In the genomic region with DNA sequence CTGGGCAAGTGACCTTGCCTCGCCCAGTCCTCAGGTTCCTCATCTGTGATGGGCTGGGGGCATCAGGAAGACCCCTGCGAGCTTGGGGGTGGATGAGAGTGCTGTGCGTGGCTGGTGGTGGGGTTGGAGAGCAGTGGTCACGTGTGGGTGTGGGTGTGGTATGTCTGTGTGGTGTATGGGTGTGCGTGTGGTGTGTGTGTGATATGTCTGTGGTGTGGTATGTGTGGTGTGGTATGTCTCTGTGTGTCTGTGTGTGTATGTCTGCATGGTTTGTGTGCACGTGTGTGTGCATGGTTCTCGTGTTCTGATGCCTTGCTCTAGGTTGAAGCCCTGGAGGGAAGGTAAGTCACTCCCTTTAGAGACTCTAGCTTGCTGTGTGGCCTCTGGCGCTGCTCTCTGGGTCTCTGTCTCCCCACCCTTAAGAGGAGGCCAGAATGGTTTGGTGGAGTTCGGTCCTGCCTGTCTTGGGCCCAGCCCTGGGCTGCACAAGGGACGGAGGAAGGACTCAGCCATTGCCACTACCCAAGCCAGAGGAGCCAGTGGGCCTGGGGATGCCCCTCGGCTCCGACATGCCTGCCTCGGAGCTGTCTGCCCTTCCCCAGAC, we compare ENCODE assay signal across 12 cellular contexts.
DNase-seq lines count a peak whose midpoint lies in the region; ATAC-seq, FAIRE-seq and TF ChIP-seq lines count a peak whose summit lies in the region.
"Had no signal": no experiment of that assay in that cellular context is flagged by ENCODE, and none has a peak within 500 bp of the region (broad histone marks: within the 10 kb centered on the region; RNA-seq: fewer than 3 reads in every experiment).

No MANE protein-coding gene starts in this region.

- BruUV-seq in MCF 10A (replicated peaks; lab: Mats Ljungman, UMichigan) (no TSS peak), K562 (replicated peaks; lab: Mats Ljungman, UMichigan) (no TSS peak)

- H3K27me3 Mint-ChIP-seq in MCF 10A (ENCODE audit: insufficient read depth, unreplicated experiment) = no peaks in the 10 kb centered on the region
- peaks cover 11% of the 10 kb centered on the region for H3K27me3 Mint-ChIP-seq in nephron (ENCODE audit: low read depth)
- H3K27me3 Mint-ChIP-seq in progenitor cell of endocrine pancreas = no peaks in the 10 kb centered on the region
- H3K27me3 Mint-ChIP-seq: activated CD4-positive, alpha-beta T cell treated with anti-CD3 and anti-CD28 coated beads for 36 hours had no signal

- H3K36me3 ChIP-seq in breast epithelium (no peaks in the 10 kb centered on the region), K562 (ENCODE audit: control insufficient read depth, insufficient read depth, low read length) (no peaks in the 10 kb centered on the region), tibial nerve (peaks cover 0 to 49% (median 7%) of the 10 kb centered on the region in 3 donors), aorta (ENCODE audit: control insufficient read depth in 1 of 2, insufficient read depth in 2 of 2, low read length in 1 of 2) (no peaks in the 10 kb centered on the region), tibial artery (peaks cover 16 to 59% (median 44%) of the 10 kb centered on the region in 3 donors)

- H3K27ac Mint-ChIP-seq in MCF 10A (ENCODE audit: low read depth, unreplicated experiment) = peak overlapping the region; percentile 50
- peak overlapping the region; percentile 40 to 66 (median 60) for H3K27ac Mint-ChIP-seq in nephron
- H3K27ac Mint-ChIP-seq in progenitor cell of endocrine pancreas = no peak overlapping the region
- H3K27ac Mint-ChIP-seq: activated CD4-positive, alpha-beta T cell treated with anti-CD3 and anti-CD28 coated beads for 36 hours had no signal

- peaks cover 22% of the 10 kb centered on the region for H3K4me1 Mint-ChIP-seq in MCF 10A (ENCODE audit: insufficient read depth, unreplicated experiment)
- peaks cover 24% of the 10 kb centered on the region for H3K4me1 Mint-ChIP-seq in nephron
- no peaks in the 10 kb centered on the region for H3K4me1 Mint-ChIP-seq in progenitor cell of endocrine pancreas (ENCODE audit: low read depth)
- H3K4me1 Mint-ChIP-seq: activated CD4-positive, alpha-beta T cell treated with anti-CD3 and anti-CD28 coated beads for 36 hours had no signal

- H3K4me3 ChIP-seq in breast epithelium (no peak overlapping the region), K562 (no peak overlapping the region), tibial nerve (no peak overlapping the region), aorta (ENCODE audit: low read length in 2 of 2) (no peak overlapping the region), tibial artery (no peak overlapping the region)
- H3K4me3 ChIP-seq: upper lobe of right lung had no signal

- peaks cover 10% of the 10 kb centered on the region for H3K9me1 ChIP-seq in K562 (ENCODE audit: control insufficient read depth, insufficient read depth, low read length)

- H3K4me2 ChIP-seq in K562 (ENCODE audit: insufficient read depth, low read length) = no peak overlapping the region

- no peak for FAIRE-seq in K562 (lab: Jason Lieb, UNC)

- H3K4me3 Mint-ChIP-seq in MCF 10A (ENCODE audit: unreplicated experiment) (no peak overlapping the region), nephron (peak overlapping the region in 1 of 3 experiments; percentile 28), progenitor cell of endocrine pancreas (ENCODE audit: low read depth) (no peak overlapping the region)
- H3K4me3 Mint-ChIP-seq: activated CD4-positive, alpha-beta T cell treated with anti-CD3 and anti-CD28 coated beads for 36 hours had no signal

- TF ChIP-seq RAD21 in K562 (CRISPR knock-in tag; conservative IDR thresholded peaks at IDR 0.05 in 1 of 2, IDR thresholded peaks at IDR 0.05 in 1 of 2) = no peak

- H3K9ac ChIP-seq in K562 (ENCODE audit: insufficient read depth in 1 of 2, low read depth in 2 of 2, low read length in 2 of 2) = no peak overlapping the region; a peak in 1 of 4 replicates

- ATAC-seq in K562 (no peak), aorta (ENCODE audit: low FRiP score) (no peak)
- ATAC-seq: activated CD4-positive, alpha-beta T cell treated with anti-CD3 and anti-CD28 coated beads for 36 hours had no signal

- peaks cover 65% of the 10 kb centered on the region for H3K36me3 Mint-ChIP-seq in MCF 10A (ENCODE audit: insufficient read depth, unreplicated experiment)
- H3K36me3 Mint-ChIP-seq in nephron (ENCODE audit: low read depth) = peaks cover 5% of the 10 kb centered on the region
- peaks cover 1% of the 10 kb centered on the region for H3K36me3 Mint-ChIP-seq in progenitor cell of endocrine pancreas (ENCODE audit: insufficient read depth)
- H3K36me3 Mint-ChIP-seq: naive B cell had no signal

- POLR2A ChIA-PET in MCF 10A (lab: Yijun Ruan, JAX) = interaction anchor here (1.0 to 2.8 kb wide), 6 partner anchors 20 to 58 kb away, joined by 3 to 19 read pairs (median 4); no protein-coding TSS in a partner anchor
- POLR2A ChIA-PET in K562 (lab: Yijun Ruan, JAX) = no interaction called here

- TF ChIP-seq POLR2A in breast epithelium (IDR thresholded peaks at IDR 0.05) (no peak), K562 (conservative IDR thresholded peaks at IDR 0.05) (no peak), tibial nerve (IDR thresholded peaks at IDR 0.05) (no peak)

- TF ChIP-seq CTCF in MCF 10A (IDR thresholded peaks at IDR 0.05; ENCODE audit: unreplicated experiment) = no peak
- no peak for TF ChIP-seq CTCF in breast epithelium (IDR thresholded peaks at IDR 0.05)
- TF ChIP-seq CTCF in K562 (IDR thresholded peaks at IDR 0.05 in 2 of 3, conservative IDR thresholded peaks at IDR 0.05 in 1 of 3; ENCODE audit: insufficient read depth in 2 of 3, low read depth in 1 of 3, low read length in 3 of 3) = no peak
- no peak for TF ChIP-seq CTCF in nephron (IDR thresholded peaks at IDR 0.05; ENCODE audit: unreplicated experiment in 3 of 3)
- TF ChIP-seq CTCF in tibial nerve (IDR thresholded peaks at IDR 0.05) = no peak
- no peak for TF ChIP-seq CTCF in tibial artery (IDR thresholded peaks at IDR 0.05)
- no peak for TF ChIP-seq CTCF in progenitor cell of endocrine pancreas (IDR thresholded peaks at IDR 0.05; ENCODE audit: unreplicated experiment)

- DNase-seq in MCF 10A (ENCODE audit: unreplicated experiment) = no peak
- DNase-seq in breast epithelium (ENCODE audit: low spot score in 2 of 2) = no peak
- DNase-seq in K562 (ENCODE audit: extremely low read depth in 1 of 4, low spot score in 3 of 4) = no peak
- no peak for DNase-seq in tibial nerve (ENCODE audit: low spot score in 2 of 2)
- DNase-seq in aorta = no peak
- no peak for DNase-seq in tibial artery
- DNase-seq in progenitor cell of endocrine pancreas (ENCODE audit: low spot score, unreplicated experiment) = no peak
- DNase-seq: activated CD4-positive, alpha-beta T cell treated with anti-CD3 and anti-CD28 coated beads for 36 hours; DMS 273 treated with DMSO at 0.1 percent for 48 hours; naive B cell had no signal

- no peaks in the 10 kb centered on the region for H3K79me2 ChIP-seq in K562 (ENCODE audit: control insufficient read depth, insufficient read depth, low read length)

- H3K9me3 ChIP-seq in breast epithelium = no peaks in the 10 kb centered on the region
- no peaks in the 10 kb centered on the region for H3K9me3 ChIP-seq in K562 (replicated peaks; ENCODE audit: control insufficient read depth, insufficient read depth, low read depth, low read length)
- H3K9me3 ChIP-seq in tibial nerve = no peaks in the 10 kb centered on the region
- H3K9me3 ChIP-seq in aorta (ENCODE audit: control insufficient read depth, low read length) = no peaks in the 10 kb centered on the region
- no peaks in the 10 kb centered on the region for H3K9me3 ChIP-seq in tibial artery
- H3K9me3 ChIP-seq: upper lobe of right lung had no signal

- H3K9me3 Mint-ChIP-seq in MCF 10A (ENCODE audit: unreplicated experiment) = no peaks in the 10 kb centered on the region
- no peaks in the 10 kb centered on the region for H3K9me3 Mint-ChIP-seq in nephron
- no peaks in the 10 kb centered on the region for H3K9me3 Mint-ChIP-seq in progenitor cell of endocrine pancreas (ENCODE audit: low read depth)
- H3K9me3 Mint-ChIP-seq: naive B cell had no signal

- H3K4me1 ChIP-seq in breast epithelium = peaks cover 8 to 22% of the 10 kb centered on the region in 2 donors
- H3K4me1 ChIP-seq in K562 (replicated peaks in 1 of 2; ENCODE audit: control insufficient read depth in 2 of 2, insufficient read depth in 2 of 2, low read length in 2 of 2) = peaks cover 7 to 67% of the 10 kb centered on the region in 2 experiments
- peaks cover 0 to 92% (median 55%) of the 10 kb centered on the region in 4 donors for H3K4me1 ChIP-seq in tibial nerve
- H3K4me1 ChIP-seq in aorta (ENCODE audit: control insufficient read depth in 1 of 2, insufficient read depth in 2 of 2, low read length in 2 of 2) = no peaks in the 10 kb centered on the region
- peaks cover 0 to 63% (median 45%) of the 10 kb centered on the region in 4 donors for H3K4me1 ChIP-seq in tibial artery

- 72% methylated on average over 12 of the region's 13 CpGs for WGBS in K562 (ENCODE audit: insufficient coverage, low coverage, missing lambda C conversion rate)
- WGBS in tibial nerve, 2 donors = 80 to 83% methylated on average over 8 to 13 of the region's 13 CpGs
- WGBS in aorta, 2 donors = 85 to 88% methylated on average over 13 of the region's 13 CpGs

- no peak overlapping the region for H2AFZ ChIP-seq in K562 (ENCODE audit: low read depth, low read length)

- intact Hi-C loops in MCF 10A (cut with micrococcal nuclease) (no loop called here), breast epithelium (cut with DNase I; ENCODE audit: low total_unique reads) (no loop called here), K562 (cut with micrococcal nuclease) (no loop called here), aorta (cut with DNase I) (loop anchor here in 1 of 2 donors (2.0 kb wide), 1 partner anchor 22 kb away; no protein-coding TSS in a partner anchor), tibial artery (cut with DNase I; ENCODE audit: low total_unique reads) (no loop called here)

- in situ Hi-C loops in K562 (cut with MboI) = no loop called here

- H3K27ac ChIP-seq in breast epithelium = peak overlapping the region in 1 of 2 donors; percentile 2
- H3K27ac ChIP-seq in K562 (ENCODE audit: extremely low read depth, low read depth, low read length) = no peak overlapping the region
- peak overlapping the region in 3 of 4 donors; percentile 24 to 83 (median 71) for H3K27ac ChIP-seq in tibial nerve
- H3K27ac ChIP-seq in aorta (ENCODE audit: low read depth in 1 of 2, low read length in 2 of 2) = no peak overlapping the region
- no peak overlapping the region for H3K27ac ChIP-seq in tibial artery
- H3K27ac ChIP-seq: upper lobe of right lung had no signal

- CTCF ChIA-PET in MCF 10A (lab: Yijun Ruan, JAX) (interaction anchor here (0.5 to 2.6 kb wide), 5 partner anchors 14 to 243 kb away, joined by 3 to 15 read pairs (median 3); no protein-coding TSS in a partner anchor), K562 (lab: Yijun Ruan, JAX; ENCODE audit: low intra/inter-chr PET ratio) (no interaction called here)

- no peaks in the 10 kb centered on the region for H3K27me3 ChIP-seq in breast epithelium
- H3K27me3 ChIP-seq in K562 (ENCODE audit: control insufficient read depth in 2 of 2, insufficient read depth in 2 of 2, low read length in 2 of 2) = no peaks in the 10 kb centered on the region
- no peaks in the 10 kb centered on the region for H3K27me3 ChIP-seq in tibial nerve
- H3K27me3 ChIP-seq in aorta (ENCODE audit: control insufficient read depth in 1 of 2, insufficient read depth in 2 of 2, low read length in 1 of 2) = no peaks in the 10 kb centered on the region
- H3K27me3 ChIP-seq in tibial artery = no peaks in the 10 kb centered on the region
- H3K27me3 ChIP-seq: upper lobe of right lung had no signal

- no peak for TF ChIP-seq EP300 in K562 (IDR thresholded peaks at IDR 0.05; ENCODE audit: low read length)
- TF ChIP-seq EP300 in tibial nerve (IDR thresholded peaks at IDR 0.05) = no peak

- peaks cover 32% of the 10 kb centered on the region for H4K20me1 ChIP-seq in K562 (replicated peaks; ENCODE audit: control insufficient read depth, insufficient read depth, low read length)

Comparison
In these comparisons a context has a peak if more than half of its experiments do, and no peak if none do; other contexts are left out.
1. H3K27ac ChIP-seq: peak in tibial nerve (3 of 4); none in K562 (single experiment), aorta (0 of 2) and tibial artery (0 of 2).